ENCODE assay signal across 8 cellular contexts in genomic region chr7:18496336-18496700, GRCh38. TPM values are rescaled to one million over a fixed set of nuclear protein-coding genes. Genes with fewer than 3 reads are reported as not detected.
DNase-seq lines count a peak whose midpoint lies in the region; ATAC-seq and TF ChIP-seq lines count a peak whose summit lies in the region.

No MANE protein-coding gene starts in this region.

- no peaks in the 10 kb centered on the region for H4K20me1 ChIP-seq in OCI-LY1 (ENCODE audit: insufficient read depth, low read length)

- H3K27me3 ChIP-seq in OCI-LY1 (ENCODE audit: insufficient read depth, low read length) (no peaks in the 10 kb centered on the region), skeletal muscle tissue (ENCODE audit: control insufficient read depth in 3 of 3, insufficient read depth in 3 of 3, low read length in 3 of 3) (no peaks in the 10 kb centered on the region), colonic mucosa (no peaks in the 10 kb centered on the region)

- no peaks in the 10 kb centered on the region for H3K36me3 ChIP-seq in OCI-LY1 (ENCODE audit: insufficient read depth, low read length)
- no peaks in the 10 kb centered on the region for H3K36me3 ChIP-seq in skeletal muscle tissue (ENCODE audit: control insufficient read depth in 3 of 3, insufficient read depth in 3 of 3, low read length in 3 of 3)
- H3K36me3 ChIP-seq in colonic mucosa, result no peaks in the 10 kb centered on the region

- H3K9me3 ChIP-seq in OCI-LY1 (ENCODE audit: low read length) (no peaks in the 10 kb centered on the region), skeletal muscle tissue (ENCODE audit: control insufficient read depth in 3 of 3, low read length in 3 of 3) (no peaks in the 10 kb centered on the region), colonic mucosa (no peaks in the 10 kb centered on the region)

- peaks cover 56% of the 10 kb centered on the region for H3K79me2 ChIP-seq in OCI-LY1 (ENCODE audit: insufficient read depth, low read length)

- DNase-seq in foreskin fibroblast, result no peak
- no peak for DNase-seq in NCI-H1930 (lab: John Stamatoyannopoulos, UW)
- no peak for DNase-seq in colonic mucosa
- DNase-seq in activated CD4-positive, alpha-beta T cell treated with anti-CD3 and anti-CD28 coated beads for 4 hours, result no peak

- no peak overlapping the region for H2AFZ ChIP-seq in OCI-LY1 (ENCODE audit: low read length)

- peak overlapping the region; percentile 92 for H3K4me2 ChIP-seq in OCI-LY1 (ENCODE audit: low read length)

- ATAC-seq in GM21367 (IDR thresholded peaks at IDR 0.05; ENCODE audit: unreplicated experiment), result peak; percentile 2
- ATAC-seq in HG03432 (IDR thresholded peaks at IDR 0.05; ENCODE audit: unreplicated experiment), result no peak

- peaks cover 5% of the 10 kb centered on the region; the same call in 1 of the 2 replicates for H3F3A ChIP-seq in OCI-LY1 (ENCODE audit: insufficient read depth, low read length)

- intact Hi-C loops in colonic mucosa (cut with DNase I), result no loop called here

- H3K27ac ChIP-seq in OCI-LY1 (ENCODE audit: low read depth, low read length, poor library complexity, severe bottlenecking), result peak overlapping the region; percentile 81
- peak overlapping the region; percentile 88 for H3K27ac ChIP-seq in skeletal muscle tissue (ENCODE audit: low read depth, low read length)
- no peak overlapping the region for H3K27ac ChIP-seq in colonic mucosa

- TF ChIP-seq CTCF in OCI-LY1 (IDR thresholded peaks at IDR 0.05; ENCODE audit: low read length), result no peak
- no peak for TF ChIP-seq CTCF in foreskin fibroblast (IDR thresholded peaks at IDR 0.05; ENCODE audit: low read depth, low read length)
- TF ChIP-seq CTCF in colonic mucosa (IDR thresholded peaks at IDR 0.05), result no peak

- peak overlapping the region; percentile 74 for H3K4me3 ChIP-seq in OCI-LY1 (ENCODE audit: low read depth, low read length, poor library complexity, severe bottlenecking)
- peak overlapping the region; percentile 37 to 41 for H3K4me3 ChIP-seq in foreskin fibroblast (ENCODE audit: low read depth in 1 of 2, low read length in 2 of 2)
- H3K4me3 ChIP-seq in skeletal muscle tissue (ENCODE audit: low read length in 3 of 3), result peak overlapping the region; percentile 76 to 82 (median 80)
- H3K4me3 ChIP-seq in colonic mucosa, result no peak overlapping the region

- H3K9ac ChIP-seq in OCI-LY1 (ENCODE audit: low read length) (peak overlapping the region; percentile 86), skeletal muscle tissue (ENCODE audit: low read depth in 1 of 3, low read length in 3 of 3) (peak overlapping the region; percentile 80 to 86 (median 85)), colonic mucosa (ENCODE audit: low read depth in 2 of 2, low read length in 2 of 2) (peak overlapping the region in 1 of 2 donors; percentile 3)

- peaks cover 67% of the 10 kb centered on the region for H3K4me1 ChIP-seq in OCI-LY1 (ENCODE audit: insufficient read depth, low read length, severe bottlenecking)
- peaks cover 20 to 24% (median 21%) of the 10 kb centered on the region in 3 donors for H3K4me1 ChIP-seq in skeletal muscle tissue (ENCODE audit: control insufficient read depth in 3 of 3, insufficient read depth in 3 of 3, low read length in 3 of 3)
- no peaks in the 10 kb centered on the region for H3K4me1 ChIP-seq in colonic mucosa

- H3K9me2 ChIP-seq in OCI-LY1 (ENCODE audit: low read depth, low read length), result no peaks in the 10 kb centered on the region

RNA-seq across cellular contexts. Expression of gene HDAC9, which starts 0.8 kb away (rescaled TPM):
- total RNA-seq in skeletal muscle tissue (52.7 TPM), colonic mucosa (1 to 10 TPM; 2.6 to 8.7 TPM)
